8 cellular contexts compared by ENCODE assay signal in the genomic region with DNA sequence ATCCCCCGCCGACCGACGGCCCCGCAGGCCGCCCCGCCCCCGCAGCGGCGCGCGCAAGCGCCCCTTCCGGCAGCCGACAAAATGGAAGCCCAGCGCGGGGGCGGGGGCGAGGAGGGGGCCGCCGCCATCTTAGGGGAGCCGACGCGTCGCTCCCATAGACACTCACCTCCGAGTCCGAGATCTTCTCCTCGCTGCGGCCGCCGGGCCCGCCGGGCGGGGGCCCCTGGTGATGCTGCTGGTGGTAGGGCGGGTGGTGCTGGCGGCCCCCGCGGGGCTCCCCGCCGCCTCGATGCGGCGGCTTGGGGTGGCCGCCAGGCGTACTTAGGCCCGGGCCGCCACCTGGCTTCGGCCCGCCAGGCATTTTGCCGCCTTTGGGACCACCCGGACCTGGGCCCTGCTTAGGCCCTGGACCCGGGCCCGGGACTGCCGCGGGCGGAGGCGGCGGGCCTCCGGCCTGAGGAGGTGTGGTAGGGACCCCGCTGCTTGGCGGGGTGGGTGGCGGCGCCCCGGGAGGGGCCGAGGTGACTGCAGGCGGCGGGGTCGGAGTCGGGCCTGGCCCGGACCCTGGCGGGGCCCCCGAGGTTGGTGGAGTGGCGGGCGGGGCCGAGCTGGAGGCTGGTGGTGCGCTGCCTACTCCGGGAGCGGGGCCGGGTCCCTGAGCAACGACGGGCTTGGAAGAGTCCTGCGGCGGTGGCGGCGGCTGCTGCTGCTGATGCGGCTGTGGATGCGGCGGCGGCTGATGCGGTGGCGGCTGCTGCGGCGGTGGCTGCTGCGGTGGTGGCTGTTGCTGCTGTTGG. TPM values are rescaled to one million over a fixed set of nuclear protein-coding genes. Genes with fewer than 3 reads are reported as not detected.
DNase-seq lines count a peak whose midpoint lies in the region; ATAC-seq and TF ChIP-seq lines count a peak whose summit lies in the region.

No MANE protein-coding gene starts in this region.

- DNase-seq in AG04449 (ENCODE audit: low read depth, low spot score) (no peak), NCI-H82 treated with DMSO at 0.1 percent for 48 hours (lab: John Stamatoyannopoulos, UW; ENCODE audit: unreplicated experiment) (peak; percentile 20), lung (ENCODE audit: low spot score) (peak; percentile 88)
- DNase-seq in activated CD4-positive, alpha-beta memory T cell treated with anti-CD3 and anti-CD28 coated beads, Interleukin-2, amount 10 ng/mL, durations not matched to agents 7 days and 5 days: peak; percentile 89
- DNase-seq in stimulated activated CD4-positive, alpha-beta T cell treated with anti-CD3 and anti-CD28 coated beads, TNF-alpha, amount 100 ng/mL, for 1 hour (ENCODE audit: low read depth in 3 of 3, low spot score in 1 of 3): peak; percentile 64 to 91 (median 79)

- H3K36me3 Mint-ChIP-seq in activated CD4-positive, alpha-beta memory T cell treated with anti-CD3 and anti-CD28 coated beads, Interleukin-2, amount 10 ng/mL, durations not matched to agents 7 days and 5 days (ENCODE audit: low read depth): peaks cover 46% of the 10 kb centered on the region

- ATAC-seq in GM19023 (IDR thresholded peaks at IDR 0.05; ENCODE audit: unreplicated experiment) (peak; percentile 32), HG03460 (IDR thresholded peaks at IDR 0.05; ENCODE audit: unreplicated experiment) (peak; percentile 31), lung (ENCODE audit: insufficient read depth, low FRiP score) (peak; percentile 85)

- peak overlapping the region; percentile 92 to 93 for H3K9ac ChIP-seq in duodenal mucosa (ENCODE audit: low read depth in 1 of 2, low read length in 2 of 2)

- H3K9me3 Mint-ChIP-seq in activated CD4-positive, alpha-beta memory T cell treated with anti-CD3 and anti-CD28 coated beads, Interleukin-2, amount 10 ng/mL, durations not matched to agents 7 days and 5 days: no peaks in the 10 kb centered on the region

- H3K4me3 Mint-ChIP-seq in activated CD4-positive, alpha-beta memory T cell treated with anti-CD3 and anti-CD28 coated beads, Interleukin-2, amount 10 ng/mL, durations not matched to agents 7 days and 5 days: peak overlapping the region; percentile 94

- H3K36me3 ChIP-seq in duodenal mucosa (ENCODE audit: control insufficient read depth in 1 of 2, insufficient read depth in 2 of 2, low read length in 2 of 2) (peaks cover 34 to 38% of the 10 kb centered on the region in 2 donors), lung (ENCODE audit: control insufficient read depth in 2 of 2, insufficient read depth in 2 of 2, low read length in 2 of 2) (peaks cover 15 to 18% of the 10 kb centered on the region in 2 donors)

- H3K4me1 ChIP-seq in duodenal mucosa (ENCODE audit: control insufficient read depth in 1 of 2, insufficient read depth in 2 of 2, low read length in 2 of 2): peaks cover 24 to 39% of the 10 kb centered on the region in 2 donors
- H3K4me1 ChIP-seq in lung (ENCODE audit: control insufficient read depth in 2 of 2, insufficient read depth in 2 of 2, low read length in 2 of 2): peaks cover 6 to 16% of the 10 kb centered on the region in 2 donors

- peaks cover 52% of the 10 kb centered on the region for H3K4me1 Mint-ChIP-seq in activated CD4-positive, alpha-beta memory T cell treated with anti-CD3 and anti-CD28 coated beads, Interleukin-2, amount 10 ng/mL, durations not matched to agents 7 days and 5 days

- H3K4me3 ChIP-seq in AG04449 (ENCODE audit: low read depth, low read length) (peak overlapping the region; percentile 98), duodenal mucosa (ENCODE audit: low read depth in 1 of 2, low read length in 2 of 2) (peak overlapping the region; percentile 83 to 98), lung (peak overlapping the region; percentile 98)

- 0 to 1% methylated on average over 71 to 94 of the region's 94 CpGs for WGBS in lung, 2 donors

- POLR2A ChIA-PET in AG04449 (lab: Yijun Ruan, JAX): interaction anchor here (0.9 to 1.0 kb wide), 5 partner anchors 10 to 577 kb away, joined by 3 to 6 read pairs (median 3); partner anchors contain the start of genes CLSPN, SMIM12 and ZMYM4
- POLR2A ChIA-PET in activated CD4-positive, alpha-beta memory T cell treated with anti-CD3 and anti-CD28 coated beads, Interleukin-2, amount 10 ng/mL, durations not matched to agents 7 days and 5 days (lab: Charles Lee): interaction anchor here (1.0 to 2.9 kb wide), 20 partner anchors 9 to 577 kb away, joined by 3 to 13 read pairs (median 5); partner anchors contain the start of genes CLSPN, KIAA0319L, NCDN and TFAP2E

- H3K9me3 ChIP-seq in duodenal mucosa (ENCODE audit: control insufficient read depth in 1 of 2, low read length in 2 of 2) (no peaks in the 10 kb centered on the region), lung (ENCODE audit: control insufficient read depth in 2 of 2, insufficient read depth in 1 of 2, low read length in 1 of 2) (no peaks in the 10 kb centered on the region)

- H3K27ac ChIP-seq in duodenal mucosa (ENCODE audit: low read depth, low read length) (peak overlapping the region; percentile 98), lung (ENCODE audit: low read depth in 1 of 2, low read length in 1 of 2) (peak overlapping the region; percentile 96 to 98)

- H3K27ac Mint-ChIP-seq in activated CD4-positive, alpha-beta memory T cell treated with anti-CD3 and anti-CD28 coated beads, Interleukin-2, amount 10 ng/mL, durations not matched to agents 7 days and 5 days: peak overlapping the region; percentile 99

- H3K27me3 Mint-ChIP-seq in activated CD4-positive, alpha-beta memory T cell treated with anti-CD3 and anti-CD28 coated beads, Interleukin-2, amount 10 ng/mL, durations not matched to agents 7 days and 5 days: no peaks in the 10 kb centered on the region

- TF ChIP-seq CTCF in AG04449 (IDR thresholded peaks at IDR 0.05; ENCODE audit: insufficient read depth, low read length, missing control alignments): peak; percentile 31
- no peak for TF ChIP-seq CTCF in lung (IDR thresholded peaks at IDR 0.05; ENCODE audit: control extremely low read depth, extremely low read depth)

- no peaks in the 10 kb centered on the region for H3K27me3 ChIP-seq in duodenal mucosa (ENCODE audit: control insufficient read depth in 1 of 2, insufficient read depth in 2 of 2, low read length in 2 of 2)
- H3K27me3 ChIP-seq in lung (ENCODE audit: control insufficient read depth, insufficient read depth): no peaks in the 10 kb centered on the region

- CTCF ChIA-PET in AG04449 (lab: Yijun Ruan, JAX): interaction anchor here (1.0 kb wide), 1 partner anchor 10 kb away, joined by 6 read pairs; no protein-coding TSS in a partner anchor
- CTCF ChIA-PET in activated CD4-positive, alpha-beta memory T cell treated with anti-CD3 and anti-CD28 coated beads, Interleukin-2, amount 10 ng/mL, durations not matched to agents 7 days and 5 days (lab: Charles Lee): interaction anchor here (0.7 to 1.0 kb wide), 4 partner anchors 10 to 340 kb away, joined by 3 to 7 read pairs (median 4); no protein-coding TSS in a partner anchor

RNA-seq across cellular contexts. Expression of gene SFPQ, which starts 0.7 kb away (rescaled TPM):
- 100 to 1,000 TPM; 319 to 328 TPM for total RNA-seq in activated CD4-positive, alpha-beta memory T cell treated with anti-CD3 and anti-CD28 coated beads, Interleukin-2, amount 10 ng/mL, durations not matched to agents 7 days and 5 days
- 100 to 1,000 TPM; 162 to 269 TPM for total RNA-seq in lung
- 100 to 1,000 TPM; 116 to 258 TPM for polyA plus RNA-seq in lung

Comparison
In these comparisons a context has a peak if more than half of its experiments do, and no peak if none do; other contexts are left out.
1. ATAC-seq: peak in every context shown above with its lines; median percentile 85 in lung; 32 in GM19023; 31 in HG03460.